Comparison of ENCODE assay signal across 1 cellular context in the genomic region with DNA sequence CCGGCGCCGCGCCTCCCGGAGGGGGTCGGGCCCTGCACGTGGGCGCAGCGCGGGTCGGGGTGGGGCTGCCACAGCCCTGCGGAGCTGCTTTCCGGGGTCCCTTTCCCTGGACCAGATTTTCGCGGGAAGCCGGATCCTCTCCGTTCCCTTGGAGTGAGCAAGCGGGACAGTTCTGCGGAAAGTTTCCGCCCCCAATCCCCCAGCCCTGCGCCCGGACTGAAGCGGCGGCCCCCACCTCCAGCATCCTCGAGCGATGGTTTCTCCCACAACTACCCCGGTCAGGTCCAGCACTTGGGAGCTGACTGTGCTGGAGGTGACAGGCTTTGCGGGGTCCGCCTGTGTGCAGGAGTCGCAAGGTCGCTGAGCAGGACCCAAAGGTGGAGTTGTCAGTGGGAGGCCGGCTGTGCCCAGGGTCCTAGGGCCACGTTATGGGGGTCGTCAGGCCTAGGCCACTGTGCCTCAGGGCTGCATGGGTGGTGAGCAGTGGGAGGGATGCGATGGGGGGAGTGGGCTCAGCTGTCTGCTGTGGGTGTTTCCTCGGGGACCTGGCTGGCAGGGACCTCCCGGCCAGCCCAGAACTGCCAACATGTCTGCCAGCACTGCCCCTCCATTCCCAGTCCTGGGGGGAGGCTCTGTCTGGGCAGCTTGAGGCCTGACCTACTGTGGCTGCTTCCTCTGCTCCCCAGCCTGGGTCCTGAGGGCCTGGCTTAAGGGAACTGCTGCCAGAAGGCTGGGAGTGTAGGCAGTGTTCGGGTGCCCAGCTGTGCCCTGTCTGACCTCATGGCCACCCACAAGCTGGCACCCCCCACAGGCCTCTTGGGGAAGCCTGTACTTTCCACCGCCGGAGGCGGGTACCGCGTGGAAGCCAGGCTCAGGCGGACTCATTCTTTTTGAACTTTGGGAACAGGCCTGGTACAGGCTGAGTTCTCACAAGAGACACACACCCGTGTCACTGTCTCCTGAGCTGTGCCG.
A peak's percentile ranks its signal among the peaks of the same experiment; 100 is the strongest.
TF ChIP-seq lines count a peak whose summit lies in the region.

No MANE protein-coding gene starts in this region.

TF ChIP-seq in HepG2, 621 proteins besides CTCF, POLR2A, EP300 and RAD21 (continues in another document):
- 0 out of 2 replicates have a peak, but pooled peaks have one; percentile 41 for TF ChIP-seq RBFOX2 (IDR thresholded peaks at IDR 0.05; ENCODE audit: low read depth, low read length)
- no peak for TF ChIP-seq FIP1L1 (IDR thresholded peaks at IDR 0.05; ENCODE audit: borderline replicate concordance, insufficient read depth, low read depth, low read length)
- no peak for TF ChIP-seq EHMT2 (IDR thresholded peaks at IDR 0.05; ENCODE audit: borderline replicate concordance, low read depth, low read length)
- TF ChIP-seq, protein P1, sequence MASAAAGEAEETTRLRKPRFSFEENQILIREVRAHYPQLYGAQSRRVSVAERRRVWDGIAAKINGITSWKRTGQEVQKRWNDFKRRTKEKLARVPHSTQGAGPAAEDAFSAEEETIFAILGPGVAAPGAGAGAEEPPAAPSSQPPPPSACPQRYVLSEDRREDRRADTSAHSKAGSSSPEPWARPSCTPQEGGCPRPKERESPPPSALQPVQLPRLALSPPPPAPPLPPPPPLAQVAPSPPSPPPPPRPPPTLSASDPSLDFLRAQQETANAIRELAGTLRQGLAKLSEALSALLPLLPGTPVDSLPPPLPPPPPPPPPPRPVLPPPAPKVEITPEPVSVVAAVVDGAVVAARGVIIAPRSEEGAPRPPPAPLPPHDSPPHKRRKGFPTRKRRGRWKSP (CRISPR knock-in tag; IDR thresholded peaks at IDR 0.05), result peak; percentile 58; the same call in 1 of the 2 replicates
- 0 out of 2 replicates have a peak, but pooled peaks have one; percentile 2 for TF ChIP-seq ZBTB7B (CRISPR knock-in tag; IDR thresholded peaks at IDR 0.05)
- no peak for TF ChIP-seq ZNF224 (CRISPR knock-in tag; IDR thresholded peaks at IDR 0.05)
- peak; percentile 37 for TF ChIP-seq SRSF1 (optimal IDR thresholded peaks at IDR 0.05; ENCODE audit: low read depth, low read length)
- TF ChIP-seq ZFY (CRISPR knock-in tag; IDR thresholded peaks at IDR 0.05), result peak; percentile 26
- TF ChIP-seq TAF1 (CRISPR knock-in tag; IDR thresholded peaks at IDR 0.05), result peak; percentile 8; the same call in 1 of the 2 replicates
- TF ChIP-seq JUNB (CRISPR knock-in tag; IDR thresholded peaks at IDR 0.05; ENCODE audit: borderline replicate concordance), result no peak
- no peak for TF ChIP-seq IRF1 (CRISPR knock-in tag; IDR thresholded peaks at IDR 0.05; ENCODE audit: low read depth)
- TF ChIP-seq ELK4 (CRISPR knock-in tag; IDR thresholded peaks at IDR 0.05; ENCODE audit: borderline replicate concordance), result no peak
- no peak for TF ChIP-seq NFYB (CRISPR knock-in tag; IDR thresholded peaks at IDR 0.05)
- 0 out of 2 replicates have a peak, but pooled peaks have one; percentile 20 for TF ChIP-seq TMF1 (CRISPR knock-in tag; IDR thresholded peaks at IDR 0.05; ENCODE audit: low read depth)
- no peak for TF ChIP-seq SIN3B (IDR thresholded peaks at IDR 0.05; ENCODE audit: low read length)
- TF ChIP-seq ZNF598 (CRISPR knock-in tag; IDR thresholded peaks at IDR 0.05; ENCODE audit: borderline replicate concordance), result peak; percentile 61; the same call in 1 of the 2 replicates
- no peak for TF ChIP-seq ZMAT5 (CRISPR knock-in tag; IDR thresholded peaks at IDR 0.05; ENCODE audit: borderline replicate concordance, low read depth)
- TF ChIP-seq ZNF354B (CRISPR knock-in tag; IDR thresholded peaks at IDR 0.05), result no peak
- no peak for TF ChIP-seq KDM5B (CRISPR knock-in tag; IDR thresholded peaks at IDR 0.05; ENCODE audit: borderline replicate concordance)
- TF ChIP-seq HDAC2 (CRISPR knock-in tag; IDR thresholded peaks at IDR 0.05), result 0 out of 2 replicates have a peak, but pooled peaks have one; percentile 14
- peak; percentile 48; the same call in 1 of the 2 replicates for TF ChIP-seq UBTF (CRISPR knock-in tag; IDR thresholded peaks at IDR 0.05)
- TF ChIP-seq BCL3 (CRISPR knock-in tag; IDR thresholded peaks at IDR 0.05), result no peak
- peak; percentile 87 for TF ChIP-seq PRDM10 (CRISPR knock-in tag; IDR thresholded peaks at IDR 0.05; ENCODE audit: low read depth)
- TF ChIP-seq SAFB2 (CRISPR knock-in tag; IDR thresholded peaks at IDR 0.05; ENCODE audit: borderline replicate concordance, low read depth), result 0 out of 2 replicates have a peak, but pooled peaks have one; percentile 27
- TF ChIP-seq HNF4G (IDR thresholded peaks at IDR 0.05; ENCODE audit: borderline replicate concordance, low read depth, low read length), result no peak
- peak; percentile 29; the same call in 1 of the 2 replicates for TF ChIP-seq HNF4G (CRISPR knock-in tag; IDR thresholded peaks at IDR 0.05; ENCODE audit: borderline replicate concordance, low read depth)
- no peak for TF ChIP-seq RFX1 (IDR thresholded peaks at IDR 0.05)
- no peak for TF ChIP-seq ZSCAN29 (CRISPR knock-in tag; conservative IDR thresholded peaks at IDR 0.05)
- TF ChIP-seq HNRNPL (IDR thresholded peaks at IDR 0.05; ENCODE audit: low read depth, low read length), result peak; percentile 98
- no peak for TF ChIP-seq ELF4 (CRISPR knock-in tag; IDR thresholded peaks at IDR 0.05; ENCODE audit: borderline replicate concordance)
- no peak for TF ChIP-seq ZNF580 (CRISPR knock-in tag; IDR thresholded peaks at IDR 0.05; ENCODE audit: borderline replicate concordance, low read depth)
- 0 out of 2 replicates have a peak, but pooled peaks have one; percentile 39 for TF ChIP-seq ZSCAN22 (CRISPR knock-in tag; IDR thresholded peaks at IDR 0.05)
- TF ChIP-seq, protein P2, sequence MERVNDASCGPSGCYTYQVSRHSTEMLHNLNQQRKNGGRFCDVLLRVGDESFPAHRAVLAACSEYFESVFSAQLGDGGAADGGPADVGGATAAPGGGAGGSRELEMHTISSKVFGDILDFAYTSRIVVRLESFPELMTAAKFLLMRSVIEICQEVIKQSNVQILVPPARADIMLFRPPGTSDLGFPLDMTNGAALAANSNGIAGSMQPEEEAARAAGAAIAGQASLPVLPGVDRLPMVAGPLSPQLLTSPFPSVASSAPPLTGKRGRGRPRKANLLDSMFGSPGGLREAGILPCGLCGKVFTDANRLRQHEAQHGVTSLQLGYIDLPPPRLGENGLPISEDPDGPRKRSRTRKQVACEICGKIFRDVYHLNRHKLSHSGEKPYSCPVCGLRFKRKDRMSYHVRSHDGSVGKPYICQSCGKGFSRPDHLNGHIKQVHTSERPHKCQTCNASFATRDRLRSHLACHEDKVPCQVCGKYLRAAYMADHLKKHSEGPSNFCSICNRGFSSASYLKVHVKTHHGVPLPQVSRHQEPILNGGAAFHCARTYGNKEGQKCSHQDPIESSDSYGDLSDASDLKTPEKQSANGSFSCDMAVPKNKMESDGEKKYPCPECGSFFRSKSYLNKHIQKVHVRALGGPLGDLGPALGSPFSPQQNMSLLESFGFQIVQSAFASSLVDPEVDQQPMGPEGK (CRISPR knock-in tag; IDR thresholded peaks at IDR 0.05), result peak; percentile 27; the same call in 1 of the 2 replicates
- TF ChIP-seq YEATS4 (CRISPR knock-in tag; IDR thresholded peaks at IDR 0.05; ENCODE audit: borderline replicate concordance), result no peak
- TF ChIP-seq ZNF737 (CRISPR knock-in tag; IDR thresholded peaks at IDR 0.05; ENCODE audit: borderline replicate concordance), result no peak
- TF ChIP-seq SP2 (CRISPR knock-in tag; IDR thresholded peaks at IDR 0.05), result 0 out of 2 replicates have a peak, but pooled peaks have one; percentile 12
- peak; percentile 6; the same call in 1 of the 2 replicates for TF ChIP-seq PHF21A (CRISPR knock-in tag; IDR thresholded peaks at IDR 0.05)
- TF ChIP-seq TRAFD1 (CRISPR knock-in tag; IDR thresholded peaks at IDR 0.05; ENCODE audit: borderline replicate concordance), result no peak
- TF ChIP-seq CERS6 (CRISPR knock-in tag; IDR thresholded peaks at IDR 0.05), result no peak
